Comparison of ENCODE assay signal across 2 cellular contexts in genomic region chr1:207091185-207091906, GRCh38.
TF ChIP-seq lines count a peak whose summit lies in the region.

No MANE protein-coding gene starts in this region.

TF ChIP-seq in GM23338, 12 proteins besides CTCF, POLR2A, EP300 and RAD21:
- no peak for TF ChIP-seq EZH2phosphoT487 (IDR thresholded peaks at IDR 0.05; ENCODE audit: unreplicated experiment)
- no peak for TF ChIP-seq REST (IDR thresholded peaks at IDR 0.05; ENCODE audit: unreplicated experiment)
- TF ChIP-seq POLR2AphosphoS5 (IDR thresholded peaks at IDR 0.05; ENCODE audit: low read depth): no peak
- no peak for TF ChIP-seq JUNB (IDR thresholded peaks at IDR 0.05; ENCODE audit: unreplicated experiment)
- no peak for TF ChIP-seq ETS1 (IDR thresholded peaks at IDR 0.05)
- TF ChIP-seq STAT1 (IDR thresholded peaks at IDR 0.05; ENCODE audit: unreplicated experiment): no peak
- TF ChIP-seq EZH2 (IDR thresholded peaks at IDR 0.05; ENCODE audit: low read depth, unreplicated experiment): no peak
- TF ChIP-seq CREB1 (CRISPR knock-in tag; IDR thresholded peaks at IDR 0.05; ENCODE audit: low read depth): no peak
- no peak for TF ChIP-seq NANOG (IDR thresholded peaks at IDR 0.05; ENCODE audit: borderline replicate concordance)
- TF ChIP-seq ZNF114 (CRISPR knock-in tag; IDR thresholded peaks at IDR 0.05): no peak
- TF ChIP-seq ZNF331 (CRISPR knock-in tag; IDR thresholded peaks at IDR 0.05; ENCODE audit: low read depth): no peak
- no peak for TF ChIP-seq ZNF462 (CRISPR knock-in tag; IDR thresholded peaks at IDR 0.05)

TF ChIP-seq in HepG2, 621 proteins besides CTCF, POLR2A, EP300 and RAD21:
- TF ChIP-seq FOXO4 (CRISPR knock-in tag; conservative IDR thresholded peaks at IDR 0.05) (0 out of 2 replicates have a peak, but pooled peaks have one; percentile 75), STAG1 (CRISPR knock-in tag; IDR thresholded peaks at IDR 0.05) (peak; percentile 7; the same call in 1 of the 2 replicates), IRF2 (CRISPR knock-in tag; IDR thresholded peaks at IDR 0.05) (no peak), MXD4 (CRISPR knock-in tag; IDR thresholded peaks at IDR 0.05) (0 out of 2 replicates have a peak, but pooled peaks have one; percentile 16)
